Comparison of ENCODE assay signal across 25 cellular contexts in the genomic region with DNA sequence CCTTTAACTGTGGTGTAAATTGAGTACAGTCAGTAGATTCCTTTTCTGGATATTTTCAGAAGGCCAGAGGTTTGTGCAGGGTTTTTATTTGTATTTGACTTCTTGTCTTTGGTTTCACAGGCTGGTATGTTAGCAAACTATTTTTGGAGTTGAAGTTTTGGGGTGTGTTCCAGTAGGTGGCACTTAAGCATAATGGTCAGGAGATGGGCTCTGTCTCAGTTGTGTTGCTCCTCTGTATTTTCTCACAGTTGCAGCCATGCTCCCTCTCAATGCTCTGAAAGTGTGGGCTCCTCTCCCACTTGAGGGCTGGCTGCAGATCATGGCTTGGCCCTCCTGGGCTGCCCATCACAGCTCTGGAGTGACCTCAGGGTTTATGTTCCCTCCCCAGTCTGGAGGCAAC.
"Had no signal": no experiment of that assay in that cellular context is flagged by ENCODE, and none has a peak within 500 bp of the region (broad histone marks: within the 10 kb centered on the region; RNA-seq: fewer than 3 reads in every experiment).

No MANE protein-coding gene starts in this region.

- H3K9me3 Mint-ChIP-seq: activated B cell treated with CpG ODN at 0.5 μM for 24 hours; activated naive CD4-positive, alpha-beta T cell treated with anti-CD3 and anti-CD28 coated beads, Interleukin-2, amount 50 U/mL, for 72 hours; activated T-helper 2 cell treated with anti-CD3 and anti-CD28 coated beads, Interferon-gamma antibody, Interleukin-2, Interleukin-4, amounts not matched to agents 10 μg/mL and 5 μg/mL and 100 μg/mL, durations not matched to agents 14 hours and 24 hours and 36 hours had no signal

- ATAC-seq: activated CD4-positive, alpha-beta T cell treated with anti-CD3 and anti-CD28 coated beads for 36 hours; activated CD8-positive, alpha-beta memory T cell treated with anti-CD3 and anti-CD28 coated beads, Interleukin-2, amount 10 ng/mL, durations not matched to agents 7 days and 5 days; activated CD8-positive, alpha-beta T cell treated with anti-CD3 and anti-CD28 coated beads, Interleukin-2, amount 10 ng/mL, durations not matched to agents 7 days and 5 days; activated naive CD4-positive, alpha-beta T cell treated with anti-CD3 and anti-CD28 coated beads, Interleukin-2, amount 50 U/mL, for 72 hours; SK-N-SH treated with all-trans-retinoic acid at 6 μM for 48 hours; stimulated activated naive CD8-positive, alpha-beta T cell treated with anti-CD3 and anti-CD28 coated beads, Interleukin-15, Interleukin-2, amounts not matched to agents 100 U/mL and 50 U/mL, for 24 hours; T-helper 17 cell had no signal

- H3K4me3 ChIP-seq: coronary artery, lung, ovary, testis, transverse colon had no signal

- H3K9me3 ChIP-seq: ovary, testis, transverse colon had no signal

- H3K27ac Mint-ChIP-seq: activated B cell treated with CpG ODN at 0.5 μM for 24 hours; activated CD4-positive, alpha-beta T cell treated with anti-CD3 and anti-CD28 coated beads for 36 hours; activated CD8-positive, alpha-beta memory T cell treated with anti-CD3 and anti-CD28 coated beads, Interleukin-2, amount 10 ng/mL, durations not matched to agents 7 days and 5 days; activated CD8-positive, alpha-beta T cell treated with anti-CD3 and anti-CD28 coated beads, Interleukin-2, amount 10 ng/mL, durations not matched to agents 7 days and 5 days; activated naive CD4-positive, alpha-beta T cell treated with anti-CD3 and anti-CD28 coated beads, Interleukin-2, amount 50 U/mL, for 72 hours; activated T-helper 2 cell treated with anti-CD3 and anti-CD28 coated beads, Interferon-gamma antibody, Interleukin-2, Interleukin-4, amounts not matched to agents 10 μg/mL and 5 μg/mL and 100 μg/mL, durations not matched to agents 14 hours and 24 hours and 36 hours; immature natural killer cell; nephron; progenitor cell of endocrine pancreas; T-helper 17 cell had no signal

- H3K36me3 Mint-ChIP-seq: activated CD8-positive, alpha-beta memory T cell treated with anti-CD3 and anti-CD28 coated beads, Interleukin-2, amount 10 ng/mL, durations not matched to agents 7 days and 5 days; activated naive CD4-positive, alpha-beta T cell treated with anti-CD3 and anti-CD28 coated beads, Interleukin-2, amount 50 U/mL, for 72 hours; immature natural killer cell had no signal

- H3K27ac ChIP-seq: coronary artery, ovary, testis, transverse colon had no signal

- H3K4me1 ChIP-seq: testis, transverse colon had no signal

- H3K27me3 Mint-ChIP-seq: activated CD8-positive, alpha-beta memory T cell treated with anti-CD3 and anti-CD28 coated beads, Interleukin-2, amount 10 ng/mL, durations not matched to agents 7 days and 5 days; progenitor cell of endocrine pancreas had no signal

- DNase-seq: activated B cell treated with CpG ODN at 0.5 μM for 24 hours; activated CD4-positive, alpha-beta T cell treated with anti-CD3 and anti-CD28 coated beads for 36 hours; activated CD8-positive, alpha-beta memory T cell treated with anti-CD3 and anti-CD28 coated beads, Interleukin-2, amount 10 ng/mL, durations not matched to agents 7 days and 5 days; activated CD8-positive, alpha-beta T cell treated with anti-CD3 and anti-CD28 coated beads, Interleukin-2, amount 10 ng/mL, durations not matched to agents 7 days and 5 days; activated T-cell treated with anti-CD3 and anti-CD28 coated beads, Interleukin-2, amount 50 U/mL, for 48 hours; foreskin fibroblast; head of caudate nucleus; hypothalamus; immature natural killer cell; kidney; mesendoderm; ovary; retina; stimulated activated naive CD8-positive, alpha-beta T cell treated with anti-CD3 and anti-CD28 coated beads, Interleukin-15, Interleukin-2, amounts not matched to agents 100 U/mL and 50 U/mL, for 24 hours; T-helper 17 cell; T1000; testis; transverse colon had no signal

- H3K4me1 Mint-ChIP-seq: activated B cell treated with CpG ODN at 0.5 μM for 24 hours; activated CD4-positive, alpha-beta T cell treated with anti-CD3 and anti-CD28 coated beads for 36 hours; activated CD8-positive, alpha-beta memory T cell treated with anti-CD3 and anti-CD28 coated beads, Interleukin-2, amount 10 ng/mL, durations not matched to agents 7 days and 5 days; immature natural killer cell; nephron; T-helper 17 cell had no signal

- H3K4me3 Mint-ChIP-seq: activated B cell treated with CpG ODN at 0.5 μM for 24 hours; activated CD4-positive, alpha-beta T cell treated with anti-CD3 and anti-CD28 coated beads for 36 hours; activated CD8-positive, alpha-beta memory T cell treated with anti-CD3 and anti-CD28 coated beads, Interleukin-2, amount 10 ng/mL, durations not matched to agents 7 days and 5 days; activated CD8-positive, alpha-beta T cell treated with anti-CD3 and anti-CD28 coated beads, Interleukin-2, amount 10 ng/mL, durations not matched to agents 7 days and 5 days; immature natural killer cell; nephron; T-helper 17 cell had no signal

- H3K36me3 ChIP-seq: ovary, transverse colon had no signal

- H3K27me3 ChIP-seq: ovary, testis, transverse colon had no signal
